9 cellular contexts compared by ENCODE assay signal in genomic region chr6:159983641-159984080, GRCh38. TPM values are rescaled to one million over a fixed set of nuclear protein-coding genes. Genes with fewer than 3 reads are reported as not detected.
DNase-seq lines count a peak whose midpoint lies in the region; ATAC-seq and TF ChIP-seq lines count a peak whose summit lies in the region.
"Had no signal": no experiment of that assay in that cellular context is flagged by ENCODE, and none has a peak within 500 bp of the region (broad histone marks: within the 10 kb centered on the region; RNA-seq: fewer than 3 reads in every experiment).

No MANE protein-coding gene starts in this region.

- H3K4me1 ChIP-seq in breast epithelium (peaks cover 4 to 10% of the 10 kb centered on the region in 2 donors), upper lobe of left lung (peaks cover 75 to 92% (median 80%) of the 10 kb centered on the region in 4 donors)

- no peak overlapping the region for H3K4me3 ChIP-seq in breast epithelium
- H3K4me3 ChIP-seq in upper lobe of left lung = no peak overlapping the region

- H3K36me3 ChIP-seq in breast epithelium = no peaks in the 10 kb centered on the region
- no peaks in the 10 kb centered on the region for H3K36me3 ChIP-seq in upper lobe of left lung

- H3K27ac ChIP-seq in breast epithelium (peak overlapping the region in 1 of 2 donors; percentile 48), upper lobe of left lung (peak overlapping the region; percentile 27 to 85 (median 68))

- peak overlapping the region; percentile 8 for H3K4me3 Mint-ChIP-seq in MCF 10A (ENCODE audit: unreplicated experiment)
- H3K4me3 Mint-ChIP-seq in activated CD4-positive, alpha-beta memory T cell treated with anti-CD3 and anti-CD28 coated beads for 36 hours = no peak overlapping the region

- ATAC-seq in upper lobe of left lung (ENCODE audit: low FRiP score in 2 of 2) (peak; percentile 46 to 76), GM18517 (IDR thresholded peaks at IDR 0.05; ENCODE audit: unreplicated experiment) (no peak)

- no peaks in the 10 kb centered on the region for H3K9me3 Mint-ChIP-seq in MCF 10A (ENCODE audit: unreplicated experiment)
- H3K9me3 Mint-ChIP-seq in activated CD4-positive, alpha-beta memory T cell treated with anti-CD3 and anti-CD28 coated beads for 36 hours = no peaks in the 10 kb centered on the region

- H3K27me3 ChIP-seq in breast epithelium (no peaks in the 10 kb centered on the region), upper lobe of left lung (no peaks in the 10 kb centered on the region)

- H3K27me3 Mint-ChIP-seq in MCF 10A (ENCODE audit: insufficient read depth, unreplicated experiment) = no peaks in the 10 kb centered on the region
- H3K27me3 Mint-ChIP-seq in activated CD4-positive, alpha-beta memory T cell treated with anti-CD3 and anti-CD28 coated beads for 36 hours = no peaks in the 10 kb centered on the region

- H3K36me3 Mint-ChIP-seq in MCF 10A (ENCODE audit: insufficient read depth, unreplicated experiment) = peaks cover 10% of the 10 kb centered on the region
- H3K36me3 Mint-ChIP-seq in activated CD4-positive, alpha-beta memory T cell treated with anti-CD3 and anti-CD28 coated beads for 36 hours = peaks cover 3% of the 10 kb centered on the region

- CTCF ChIA-PET in MCF 10A (lab: Yijun Ruan, JAX) = interaction anchor here (0.6 to 1.5 kb wide), 5 partner anchors 13 to 120 kb away, joined by 3 to 4 read pairs (median 3); no protein-coding TSS in a partner anchor
- CTCF ChIA-PET in activated CD4-positive, alpha-beta memory T cell treated with anti-CD3 and anti-CD28 coated beads for 36 hours (lab: Charles Lee) = no interaction called here

- TF ChIP-seq CTCF in MCF 10A (IDR thresholded peaks at IDR 0.05; ENCODE audit: unreplicated experiment) (no peak), breast epithelium (IDR thresholded peaks at IDR 0.05) (no peak), upper lobe of left lung (IDR thresholded peaks at IDR 0.05) (no peak), GM13977 (IDR thresholded peaks at IDR 0.05; ENCODE audit: extremely low read depth, insufficient read depth, missing control alignments) (no peak)

- no TSS peak for BruUV-seq in MCF 10A (replicated peaks; lab: Mats Ljungman, UMichigan)

- no peak for TF ChIP-seq POLR2A in breast epithelium (IDR thresholded peaks at IDR 0.05)
- TF ChIP-seq POLR2A in upper lobe of left lung (IDR thresholded peaks at IDR 0.05) = no peak

- intact Hi-C loops in MCF 10A (cut with micrococcal nuclease) = no loop called here
- intact Hi-C loops in breast epithelium (cut with DNase I; ENCODE audit: low total_unique reads) = no loop called here
- intact Hi-C loops in activated CD4-positive, alpha-beta memory T cell treated with anti-CD3 and anti-CD28 coated beads for 36 hours (cut with micrococcal nuclease) = loop anchor here (2.0 to 5.0 kb wide), 2 partner anchors 15 to 196 kb away; partner anchors contain the start of gene TCP1

- POLR2A ChIA-PET in MCF 10A (lab: Yijun Ruan, JAX) = interaction anchor here (0.8 to 3.6 kb wide), 12 partner anchors 10 to 257 kb away, joined by 4 to 32 read pairs (median 6); partner anchors contain the start of genes IGF2R and WTAP
- POLR2A ChIA-PET in activated CD4-positive, alpha-beta memory T cell treated with anti-CD3 and anti-CD28 coated beads for 36 hours (lab: Charles Lee) = interaction anchor here (1.8 to 2.0 kb wide), 2 partner anchors 14 to 53 kb away, joined by 5 to 7 read pairs; no protein-coding TSS in a partner anchor

- H3K27ac Mint-ChIP-seq in MCF 10A (ENCODE audit: low read depth, unreplicated experiment) = peak overlapping the region; percentile 63
- peak overlapping the region; percentile 98 for H3K27ac Mint-ChIP-seq in activated CD4-positive, alpha-beta memory T cell treated with anti-CD3 and anti-CD28 coated beads for 36 hours

- H3K9me3 ChIP-seq in breast epithelium = no peaks in the 10 kb centered on the region
- no peaks in the 10 kb centered on the region for H3K9me3 ChIP-seq in upper lobe of left lung

- WGBS in upper lobe of left lung, 2 donors = 39 to 41% methylated on average over 2 of the region's 2 CpGs

- H3K4me1 Mint-ChIP-seq in MCF 10A (ENCODE audit: insufficient read depth, unreplicated experiment) = peaks cover 52% of the 10 kb centered on the region
- peaks cover 86% of the 10 kb centered on the region for H3K4me1 Mint-ChIP-seq in activated CD4-positive, alpha-beta memory T cell treated with anti-CD3 and anti-CD28 coated beads for 36 hours (ENCODE audit: low read depth)

- TF ChIP-seq EP300 in upper lobe of left lung (IDR thresholded peaks at IDR 0.05) = peak in 1 of 4 donors; percentile 7

- no peak for DNase-seq in MCF 10A (ENCODE audit: unreplicated experiment)
- no peak for DNase-seq in breast epithelium (ENCODE audit: low spot score in 2 of 2)
- no peak for DNase-seq in activated CD4-positive, alpha-beta memory T cell treated with anti-CD3 and anti-CD28 coated beads for 36 hours
- peak; percentile 34 for DNase-seq in hepatic stellate cell (ENCODE audit: low spot score)
- no peak for DNase-seq in upper lobe of left lung
- DNase-seq in middle frontal gyrus (ENCODE audit: extremely low spot score, low spot score) = no peak
- DNase-seq in GM13977 (ENCODE audit: low spot score) = no peak
- DNase-seq: NCI-H748 treated with DMSO at 0.1 percent for 48 hours had no signal

- in situ Hi-C loops in GM13977 (cut with MboI; ENCODE audit: low pct_unique_long_range_greater_than_20kb, low sequenced_read_pairs, unreplicated experiment) = no loop called here

RNA-seq across cellular contexts. Expression of gene IGF2R, which starts 14.8 kb away (rescaled TPM):
- total RNA-seq in MCF 10A (2022) (160 and 234 TPM in 2 replicates), breast epithelium (100 to 1,000 TPM in 1 of 3 donors, 10 to 100 TPM in 2; 60.4 to 112 (median 81.0) TPM), upper lobe of left lung (100 to 1,000 TPM; 103 to 150 (median 128) TPM)
- 10 to 100 TPM; 73.5 to 75.5 TPM for total RNA-seq in activated CD4-positive, alpha-beta memory T cell treated with anti-CD3 and anti-CD28 coated beads for 36 hours
